In the genomic region with DNA sequence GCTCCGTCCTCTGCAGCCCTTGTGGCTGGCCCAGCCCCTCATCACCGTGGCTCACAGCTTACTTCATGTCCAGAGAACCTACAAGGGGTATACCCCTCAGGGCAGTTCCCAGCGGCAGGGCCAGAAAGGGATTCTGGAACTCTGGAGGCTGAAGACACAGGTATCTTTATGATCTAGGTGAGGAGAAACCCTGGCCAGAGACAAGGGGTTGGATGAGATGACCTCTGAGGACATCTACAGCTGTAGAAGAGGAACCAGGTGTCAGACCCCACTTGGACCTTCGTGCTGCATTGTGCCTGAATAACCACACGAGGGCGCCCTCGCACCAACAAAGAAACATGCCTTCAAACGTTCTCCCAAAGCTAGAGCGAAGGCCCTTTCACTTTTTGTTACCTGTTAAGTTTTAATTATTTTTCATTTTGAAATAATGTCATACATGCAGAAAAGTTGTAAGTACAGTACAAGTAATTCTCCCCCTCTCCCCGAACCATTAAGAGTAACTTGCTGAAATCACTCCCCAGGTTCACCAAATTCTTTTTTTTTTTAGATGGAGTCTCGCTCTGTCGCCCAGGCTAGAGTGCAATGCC, we compare ENCODE assay signal across 8 cellular contexts.
DNase-seq lines count a peak whose midpoint lies in the region; ATAC-seq, FAIRE-seq and TF ChIP-seq lines count a peak whose summit lies in the region.

No MANE protein-coding gene starts in this region.

- no peak overlapping the region for H3K4me3 Mint-ChIP-seq in astrocyte (ENCODE audit: unreplicated experiment)

- DNase-seq in GM12864 (ENCODE audit: low read depth) (peak; percentile 44), NCI-H1092 treated with DMSO at 0.1 percent for 48 hours (lab: John Stamatoyannopoulos, UW) (peak; percentile 47), T-helper 9 cell (peak; percentile 62), astrocyte (ENCODE audit: low read depth) (peak; percentile 21), hippocampal formation (lab: John Stamatoyannopoulos, UW) (peak; percentile 17 to 36)
- peak; percentile 46 to 61 for DNase-seq in stimulated activated CD4-positive, alpha-beta T cell treated with anti-CD3 and anti-CD28 coated beads, Interleukin-12 subunit alpha, Interleukin-12 subunit beta, amount 100 ng/mL, for 24 hours (ENCODE audit: low read depth in 2 of 2)

- no peaks in the 10 kb centered on the region for H3K27me3 ChIP-seq in astrocyte (ENCODE audit: insufficient read depth, low read length)

- FAIRE-seq in astrocyte (lab: Jason Lieb, UNC): peak; percentile 65

- no peaks in the 10 kb centered on the region for H3K9me3 ChIP-seq in astrocyte (ENCODE audit: insufficient read depth, low read depth, low read length)

- ATAC-seq in HG03159 (IDR thresholded peaks at IDR 0.05; ENCODE audit: unreplicated experiment) (no peak), GM18858 (IDR thresholded peaks at IDR 0.05; ENCODE audit: unreplicated experiment) (no peak)

- H4K20me1 ChIP-seq in astrocyte (ENCODE audit: insufficient read depth, low read length): no peaks in the 10 kb centered on the region

- H3K27ac ChIP-seq in astrocyte (ENCODE audit: low read depth, low read length): no peak overlapping the region

- H3K9me3 Mint-ChIP-seq in astrocyte (ENCODE audit: unreplicated experiment): no peaks in the 10 kb centered on the region

- peaks cover 7% of the 10 kb centered on the region for H3K4me1 Mint-ChIP-seq in astrocyte (ENCODE audit: low read depth, unreplicated experiment)

- no peak overlapping the region for H2AFZ ChIP-seq in astrocyte (ENCODE audit: low read depth, low read length)

- H3K79me2 ChIP-seq in astrocyte (ENCODE audit: insufficient read depth, low read length): no peaks in the 10 kb centered on the region

- H3K4me3 ChIP-seq in GM12864 (ENCODE audit: low read depth, low read length) (no peak overlapping the region), astrocyte (ENCODE audit: insufficient read depth, low read depth, low read length) (no peak overlapping the region)

- peak; percentile 84 for TF ChIP-seq CTCF in GM12864 (IDR thresholded peaks at IDR 0.05; ENCODE audit: low read depth, low read length, missing control alignments)
- TF ChIP-seq CTCF in astrocyte (IDR thresholded peaks at IDR 0.05; ENCODE audit: insufficient read depth, low read depth, low read length): peak; percentile 96

- no peak overlapping the region for H3K9ac ChIP-seq in astrocyte (ENCODE audit: low read length)

- H3K27me3 Mint-ChIP-seq in astrocyte (ENCODE audit: low read depth, unreplicated experiment): peaks cover 6% of the 10 kb centered on the region

- H3K4me2 ChIP-seq in astrocyte (ENCODE audit: low read length): no peak overlapping the region

- no peaks in the 10 kb centered on the region for H3K36me3 ChIP-seq in astrocyte (ENCODE audit: insufficient read depth, low read length)

- peak overlapping the region; percentile 14 for H3K27ac Mint-ChIP-seq in astrocyte (ENCODE audit: unreplicated experiment)

- no peaks in the 10 kb centered on the region for H3K36me3 Mint-ChIP-seq in astrocyte (ENCODE audit: low read depth, unreplicated experiment)

- H3K4me1 ChIP-seq in astrocyte (ENCODE audit: insufficient read depth, low read length): no peaks in the 10 kb centered on the region
